10 cellular contexts compared by ENCODE assay signal in the genomic region with DNA sequence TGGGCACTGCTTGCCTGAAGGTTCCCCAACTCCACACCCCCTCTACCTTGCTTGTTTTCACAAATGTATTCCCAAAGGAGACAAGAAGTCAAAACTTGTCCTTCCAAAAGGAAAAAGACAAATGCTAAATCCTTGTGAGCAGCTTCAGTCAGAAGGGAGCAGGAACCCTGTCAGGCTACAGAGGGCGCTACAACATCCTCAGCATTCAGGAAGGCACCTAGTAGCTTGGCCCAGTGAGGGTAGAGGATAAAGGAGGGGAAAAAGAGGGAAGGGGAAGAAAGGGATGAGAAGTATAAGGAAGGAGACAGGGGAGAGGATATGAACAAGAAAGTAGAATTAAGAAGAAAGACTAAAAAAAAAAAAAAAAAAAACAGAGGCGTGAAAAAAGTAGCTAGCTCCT.
DNase-seq lines count a peak whose midpoint lies in the region; ATAC-seq and TF ChIP-seq lines count a peak whose summit lies in the region.
"Had no signal": no experiment of that assay in that cellular context is flagged by ENCODE, and none has a peak within 500 bp of the region (broad histone marks: within the 10 kb centered on the region; RNA-seq: fewer than 3 reads in every experiment).

No MANE protein-coding gene starts in this region.

- ATAC-seq in HG02852 (IDR thresholded peaks at IDR 0.05; ENCODE audit: unreplicated experiment): no peak

- H3K36me3 ChIP-seq in osteoblast (ENCODE audit: insufficient read depth, low read length) (no peaks in the 10 kb centered on the region), adrenal gland (replicated peaks in 1 of 2) (no peaks in the 10 kb centered on the region)

- in situ Hi-C loops in astrocyte of the cerebellum (cut with HindIII; ENCODE audit: low sequenced_read_pairs): no loop called here

- H2AFZ ChIP-seq in osteoblast (ENCODE audit: low read length): no peak overlapping the region

- no peak for DNase-seq in activated naive CD8-positive, alpha-beta T cell treated with anti-CD3 and anti-CD28 coated beads for 36 hours
- peak; percentile 11 for DNase-seq in HuH-7 (ENCODE audit: low spot score)
- no peak for DNase-seq in astrocyte of the cerebellum (ENCODE audit: low read depth)
- DNase-seq in osteoblast (ENCODE audit: insufficient read length, low spot score, missing footprints): no peak
- DNase-seq in mesothelial cell of epicardium (ENCODE audit: low spot score in 2 of 2, unreplicated experiment in 2 of 2): no peak
- DNase-seq in adrenal gland: no peak
- DNase-seq: CD4-positive, CD25-positive, alpha-beta regulatory T cell; NCI-H446 treated with DMSO at 0.1 percent for 48 hours had no signal

- no peaks in the 10 kb centered on the region for H3K4me1 ChIP-seq in osteoblast (ENCODE audit: insufficient read depth, low read length)
- no peaks in the 10 kb centered on the region for H3K4me1 ChIP-seq in adrenal gland (replicated peaks in 1 of 2)

- intact Hi-C loops in adrenal gland (cut with DNase I): no loop called here

- no peaks in the 10 kb centered on the region for H3K9me3 Mint-ChIP-seq in activated naive CD8-positive, alpha-beta T cell (ENCODE audit: low read depth)
- no peaks in the 10 kb centered on the region for H3K9me3 Mint-ChIP-seq in activated naive CD8-positive, alpha-beta T cell treated with anti-CD3 and anti-CD28 coated beads for 36 hours
- H3K9me3 Mint-ChIP-seq in mesothelial cell of epicardium: peaks cover 4% of the 10 kb centered on the region

- H3K4me2 ChIP-seq in osteoblast (ENCODE audit: insufficient read depth, low read length): no peak overlapping the region

- peaks cover 10% of the 10 kb centered on the region for H3K36me3 Mint-ChIP-seq in activated naive CD8-positive, alpha-beta T cell
- peaks cover 24% of the 10 kb centered on the region for H3K36me3 Mint-ChIP-seq in activated naive CD8-positive, alpha-beta T cell treated with anti-CD3 and anti-CD28 coated beads for 36 hours
- H3K36me3 Mint-ChIP-seq in mesothelial cell of epicardium: peaks cover 3% of the 10 kb centered on the region
- H3K36me3 Mint-ChIP-seq: CD4-positive, CD25-positive, alpha-beta regulatory T cell had no signal

- peak overlapping the region; percentile 48 for H3K27ac Mint-ChIP-seq in activated naive CD8-positive, alpha-beta T cell
- H3K27ac Mint-ChIP-seq in activated naive CD8-positive, alpha-beta T cell treated with anti-CD3 and anti-CD28 coated beads for 36 hours: no peak overlapping the region
- H3K27ac Mint-ChIP-seq in mesothelial cell of epicardium: no peak overlapping the region

- H3K27ac ChIP-seq in osteoblast (ENCODE audit: low read depth, low read length): no peak overlapping the region
- H3K27ac ChIP-seq in adrenal gland: no peak overlapping the region

- no peaks in the 10 kb centered on the region for H3K79me2 ChIP-seq in osteoblast (ENCODE audit: insufficient read depth, low read length)

- H3K4me3 ChIP-seq in astrocyte of the cerebellum (ENCODE audit: low read depth, low read length) (no peak overlapping the region), osteoblast (ENCODE audit: insufficient read depth, low read length) (no peak overlapping the region), adrenal gland (no peak overlapping the region)

- no peaks in the 10 kb centered on the region for H3K9me3 ChIP-seq in osteoblast (ENCODE audit: low read depth, low read length)
- H3K9me3 ChIP-seq in adrenal gland (replicated peaks in 1 of 3): no peaks in the 10 kb centered on the region

- TF ChIP-seq CTCF in astrocyte of the cerebellum (IDR thresholded peaks at IDR 0.05; ENCODE audit: low read depth, low read length, missing control alignments) (peak; percentile 21), osteoblast (IDR thresholded peaks at IDR 0.05; ENCODE audit: extremely low read depth, low read depth, low read length) (peak; percentile 35), mesothelial cell of epicardium (IDR thresholded peaks at IDR 0.05; ENCODE audit: unreplicated experiment) (no peak), adrenal gland (IDR thresholded peaks at IDR 0.05) (no peak)

- H3K4me1 Mint-ChIP-seq in activated naive CD8-positive, alpha-beta T cell (ENCODE audit: low read depth): peaks cover 84% of the 10 kb centered on the region
- H3K4me1 Mint-ChIP-seq in activated naive CD8-positive, alpha-beta T cell treated with anti-CD3 and anti-CD28 coated beads for 36 hours: peaks cover 73% of the 10 kb centered on the region
- peaks cover 3% of the 10 kb centered on the region for H3K4me1 Mint-ChIP-seq in mesothelial cell of epicardium

- 84 to 96% (median 90%) methylated on average over 2 of the region's 2 CpGs for WGBS in adrenal gland, 4 donors

- H3K27me3 ChIP-seq in osteoblast (ENCODE audit: insufficient read depth, low read length) (no peaks in the 10 kb centered on the region), adrenal gland (no peaks in the 10 kb centered on the region)

- no peak overlapping the region for H3K4me3 Mint-ChIP-seq in activated naive CD8-positive, alpha-beta T cell
- no peak overlapping the region for H3K4me3 Mint-ChIP-seq in activated naive CD8-positive, alpha-beta T cell treated with anti-CD3 and anti-CD28 coated beads for 36 hours
- H3K4me3 Mint-ChIP-seq in mesothelial cell of epicardium: no peak overlapping the region
- H3K4me3 Mint-ChIP-seq: CD4-positive, CD25-positive, alpha-beta regulatory T cell had no signal

- no peaks in the 10 kb centered on the region for H3K27me3 Mint-ChIP-seq in activated naive CD8-positive, alpha-beta T cell
- no peaks in the 10 kb centered on the region for H3K27me3 Mint-ChIP-seq in activated naive CD8-positive, alpha-beta T cell treated with anti-CD3 and anti-CD28 coated beads for 36 hours
- no peaks in the 10 kb centered on the region for H3K27me3 Mint-ChIP-seq in mesothelial cell of epicardium (ENCODE audit: low read depth)
- H3K27me3 Mint-ChIP-seq: CD4-positive, CD25-positive, alpha-beta regulatory T cell had no signal

- no peaks in the 10 kb centered on the region for H4K20me1 ChIP-seq in osteoblast (ENCODE audit: insufficient read depth, low read length)

- TF ChIP-seq POLR2A in adrenal gland (IDR thresholded peaks at IDR 0.05): no peak

Comparison
In these comparisons a context has a peak if more than half of its experiments do, and no peak if none do; other contexts are left out.
1. CTCF ChIP-seq: peak in astrocyte of the cerebellum (single experiment) and osteoblast (single experiment); none in mesothelial cell of epicardium (single experiment) and adrenal gland (0 of 6).